Comparison of ENCODE assay signal across 22 cellular contexts in genomic region chr21:22536511-22536910, GRCh38.
DNase-seq lines count a peak whose midpoint lies in the region; ATAC-seq, FAIRE-seq and TF ChIP-seq lines count a peak whose summit lies in the region.
"Had no signal": no experiment of that assay in that cellular context is flagged by ENCODE, and none has a peak within 500 bp of the region (broad histone marks: within the 10 kb centered on the region; RNA-seq: fewer than 3 reads in every experiment).

No MANE protein-coding gene starts in this region.

- H3K4me3 ChIP-seq in RWPE2 (ENCODE audit: severe bottlenecking) (no peak overlapping the region), hepatocyte (no peak overlapping the region)
- H3K4me3 ChIP-seq: ascending aorta, dorsolateral prefrontal cortex, lung, upper lobe of left lung had no signal

- H3K27ac ChIP-seq in RWPE2 (ENCODE audit: poor library complexity, severe bottlenecking) (no peak overlapping the region), hepatocyte (no peak overlapping the region)
- H3K27ac ChIP-seq: ascending aorta, dorsolateral prefrontal cortex, upper lobe of left lung had no signal

- ATAC-seq in RWPE2 (ENCODE audit: low read depth) (peak; percentile 49; the same call in 1 of the 3 replicates), GM21825 (IDR thresholded peaks at IDR 0.05; ENCODE audit: unreplicated experiment) (no peak)
- ATAC-seq: right cardiac atrium; stimulated activated effector memory CD8-positive, alpha-beta T cell treated with anti-CD3 and anti-CD28 coated beads, Interleukin-12 subunit alpha, Interleukin-12 subunit beta, amount 100 ng/mL, for 72 hours had no signal

- H3K79me2 ChIP-seq in hepatocyte, result no peaks in the 10 kb centered on the region

- no peak for FAIRE-seq in HTR-8/SVneo (lab: Jason Lieb, UNC)
- FAIRE-seq: A204.1, GM18507 had no signal

- H3K36me3 ChIP-seq in RWPE2 (ENCODE audit: low read depth), result no peaks in the 10 kb centered on the region
- no peaks in the 10 kb centered on the region for H3K36me3 ChIP-seq in hepatocyte (replicated peaks; ENCODE audit: insufficient read depth, low read depth)
- H3K36me3 ChIP-seq: ascending aorta, upper lobe of left lung had no signal

- no peaks in the 10 kb centered on the region for H4K20me1 ChIP-seq in hepatocyte (ENCODE audit: insufficient read depth, poor library complexity, severe bottlenecking)

- H3K4me2 ChIP-seq in hepatocyte, result no peak overlapping the region

- no peaks in the 10 kb centered on the region for H3K4me1 ChIP-seq in RWPE2 (ENCODE audit: insufficient read depth, poor library complexity, severe bottlenecking)
- H3K4me1 ChIP-seq in hepatocyte (ENCODE audit: insufficient read depth), result no peaks in the 10 kb centered on the region
- H3K4me1 ChIP-seq: ascending aorta, upper lobe of left lung had no signal

- DNase-seq in SIG-M5 treated with dmso at 0.1 percent for 504 hours (lab: John Stamatoyannopoulos, UW; ENCODE audit: unreplicated experiment), result peak; percentile 72
- DNase-seq in SIG-M5 (lab: John Stamatoyannopoulos, UW), result no peak
- peak; percentile 47 for DNase-seq in HTR-8/SVneo (ENCODE audit: insufficient read length, low spot score)
- DNase-seq in RWPE2 (ENCODE audit: low spot score), result no peak
- DNase-seq in hepatocyte (ENCODE audit: low spot score), result peak; percentile 9
- no peak for DNase-seq in GM10266 (ENCODE audit: extremely low spot score)
- DNase-seq in DMS153 treated with DMSO at 0.1 percent for 48 hours (lab: John Stamatoyannopoulos, UW; ENCODE audit: unreplicated experiment), result no peak
- DNase-seq: activated CD4-positive, alpha-beta T cell treated with anti-CD3 and anti-CD28 coated beads, Interleukin-2, amount 50 U/mL, for 1 hour; CD8-positive, alpha-beta memory T cell; dorsolateral prefrontal cortex; NCI-H1092 treated with DMSO at 0.1 percent for 48 hours; NCI-H2171 treated with DMSO at 0.1 percent for 48 hours; nephron progenitor cell; right cardiac atrium; stimulated activated CD4-positive, alpha-beta T cell treated with anti-CD3 and anti-CD28 coated beads, Interleukin-4, amount 100 ng/mL, for 4 hours; upper lobe of left lung had no signal

- no peaks in the 10 kb centered on the region for H3K27me3 ChIP-seq in RWPE2 (ENCODE audit: insufficient read depth, poor library complexity, severe bottlenecking)
- no peaks in the 10 kb centered on the region for H3K27me3 ChIP-seq in hepatocyte
- H3K27me3 ChIP-seq: ascending aorta, dorsolateral prefrontal cortex, upper lobe of left lung had no signal

- H3K9me3 ChIP-seq in RWPE2 (ENCODE audit: severe bottlenecking) (no peaks in the 10 kb centered on the region), hepatocyte (ENCODE audit: low read depth) (no peaks in the 10 kb centered on the region)
- H3K9me3 ChIP-seq: ascending aorta had no signal

- no peak overlapping the region for H2AFZ ChIP-seq in hepatocyte

- TF ChIP-seq CTCF in RWPE2 (IDR thresholded peaks at IDR 0.05; ENCODE audit: poor library complexity, severe bottlenecking) (no peak), hepatocyte (IDR thresholded peaks at IDR 0.05; ENCODE audit: poor library complexity) (no peak), GM10266 (IDR thresholded peaks at IDR 0.05; ENCODE audit: control insufficient read depth, insufficient read depth, low read depth, missing control alignments) (no peak)

- H3K9me2 ChIP-seq in hepatocyte (replicated peaks; ENCODE audit: insufficient read depth), result no peaks in the 10 kb centered on the region

Comparison
In these comparisons a context has a peak if more than half of its experiments do, and no peak if none do; other contexts are left out.
1. DNase-seq: peak in SIG-M5 treated with dmso at 0.1 percent for 504 hours (single experiment), HTR-8/SVneo (single experiment) and hepatocyte (single experiment); none in SIG-M5 (single experiment), RWPE2 (single experiment), GM10266 (single experiment) and DMS153 treated with DMSO at 0.1 percent for 48 hours (single experiment).